In the genomic region with DNA sequence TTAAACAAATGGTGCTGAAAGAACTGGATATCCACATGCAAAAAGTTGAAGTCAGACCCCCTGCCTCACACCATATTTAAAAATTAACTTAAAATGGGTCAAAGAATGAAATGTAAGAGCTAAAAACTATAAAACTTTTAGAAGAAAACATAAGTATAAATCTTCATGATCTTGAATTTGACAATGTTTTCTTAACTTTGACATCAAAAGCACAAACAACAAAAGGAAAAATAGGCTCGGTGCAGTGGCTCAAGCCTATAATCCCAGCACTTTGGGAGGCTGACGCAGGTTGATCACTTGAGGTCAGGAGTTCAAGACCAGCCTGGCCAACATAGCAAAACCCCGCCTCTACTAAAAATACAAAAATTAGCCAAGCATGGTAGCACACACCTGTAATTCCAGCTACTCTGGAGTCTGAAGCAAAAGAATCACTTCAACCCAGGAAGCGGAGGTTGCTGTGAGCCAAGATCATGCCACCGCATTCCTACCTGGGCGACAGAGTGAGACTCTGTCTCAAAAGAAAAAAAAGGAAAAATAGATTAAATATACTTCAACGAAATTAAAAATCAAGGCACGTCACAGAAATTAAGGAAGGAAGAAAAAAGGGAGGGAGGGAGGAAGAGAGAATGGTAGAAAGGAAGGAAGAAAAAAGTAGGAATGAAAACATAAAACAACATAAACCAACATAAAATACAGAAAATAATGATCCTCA, we compare ENCODE assay signal across 10 cellular contexts. TPM values are rescaled to one million over a fixed set of nuclear protein-coding genes. Genes with fewer than 3 reads are reported as not detected.
DNase-seq lines count a peak whose midpoint lies in the region; ATAC-seq and TF ChIP-seq lines count a peak whose summit lies in the region.
"Had no signal": no experiment of that assay in that cellular context is flagged by ENCODE, and none has a peak within 500 bp of the region (broad histone marks: within the 10 kb centered on the region; RNA-seq: fewer than 3 reads in every experiment).

No MANE protein-coding gene starts in this region.

- H3K9me3 ChIP-seq in BLaER1 treated with 17β-estradiol and CSF1 and Interleukin-3, amounts not matched to agents 10 nM and 100 nM (replicated peaks in 1 of 11): no peaks in the 10 kb centered on the region
- no peaks in the 10 kb centered on the region for H3K9me3 ChIP-seq in Loucy (ENCODE audit: insufficient read depth, low read depth, low read length)

- peaks cover 32% of the 10 kb centered on the region for H3K36me3 Mint-ChIP-seq in natural killer cell treated with Interleukin-12 subunit alpha and Interleukin-12 subunit beta and Interleukin-15 and Interleukin-18, amount 100 ng/mL, for 72 hours

- no peaks in the 10 kb centered on the region for H3K9me3 Mint-ChIP-seq in natural killer cell treated with Interleukin-12 subunit alpha and Interleukin-12 subunit beta and Interleukin-15 and Interleukin-18, amount 100 ng/mL, for 72 hours

- H3K27ac Mint-ChIP-seq in natural killer cell treated with Interleukin-12 subunit alpha and Interleukin-12 subunit beta and Interleukin-15 and Interleukin-18, amount 100 ng/mL, for 72 hours: peak overlapping the region; percentile 97 to 99

- peak overlapping the region in 10 of 11 experiments; percentile 86 to 98 (median 92); a peak in 18 of 22 replicates for H3K27ac ChIP-seq in BLaER1 treated with 17β-estradiol and CSF1 and Interleukin-3, amounts not matched to agents 10 nM and 100 nM

- peaks cover 12 to 62% (median 55%) of the 10 kb centered on the region in 10 experiments for H3K4me1 ChIP-seq in BLaER1 treated with 17β-estradiol and CSF1 and Interleukin-3, amounts not matched to agents 10 nM and 100 nM
- peaks cover 41% of the 10 kb centered on the region for H3K4me1 ChIP-seq in Loucy (ENCODE audit: insufficient read depth, low read length, poor library complexity, severe bottlenecking)

- peaks cover 71% of the 10 kb centered on the region for H3K79me2 ChIP-seq in Loucy (ENCODE audit: insufficient read depth, low read length)

- no peaks in the 10 kb centered on the region for H3K27me3 ChIP-seq in BLaER1 treated with 17β-estradiol and CSF1 and Interleukin-3, amounts not matched to agents 10 nM and 100 nM
- H3K27me3 ChIP-seq in Loucy (ENCODE audit: insufficient read depth, low read length, poor library complexity, severe bottlenecking): no peaks in the 10 kb centered on the region

- DNase-seq in choroid plexus epithelial cell (ENCODE audit: low read depth): no peak
- no peak for DNase-seq in natural killer cell treated with Interleukin-12 subunit alpha and Interleukin-12 subunit beta and Interleukin-15 and Interleukin-18, amount 100 ng/mL, for 72 hours (ENCODE audit: low spot score)
- DNase-seq in NCI-H526 treated with DMSO at 0.1 percent for 48 hours (lab: John Stamatoyannopoulos, UW): no peak
- no peak for DNase-seq in DMS79 treated with DMSO at 0.1 percent for 48 hours (lab: John Stamatoyannopoulos, UW)
- DNase-seq: central memory CD4-positive, alpha-beta T cell; NCI-H187 had no signal

- H3K9ac ChIP-seq in BLaER1 treated with 17β-estradiol and CSF1 and Interleukin-3, amounts not matched to agents 10 nM and 100 nM: peak overlapping the region in 10 of 11 experiments; percentile 88 to 97 (median 95); a peak in 21 of 22 replicates
- H3K9ac ChIP-seq in Loucy (ENCODE audit: low read depth, low read length, poor library complexity, severe bottlenecking): peak overlapping the region; percentile 89

- peaks cover 0 to 50% (median 9%) of the 10 kb centered on the region in 11 experiments; a peak in 10 of 22 replicates for H3K36me3 ChIP-seq in BLaER1 treated with 17β-estradiol and CSF1 and Interleukin-3, amounts not matched to agents 10 nM and 100 nM
- no peaks in the 10 kb centered on the region for H3K36me3 ChIP-seq in Loucy (ENCODE audit: insufficient read depth, low read length)

- no peaks in the 10 kb centered on the region; a peak in 1 of 22 replicates for H4K20me1 ChIP-seq in BLaER1 treated with 17β-estradiol and CSF1 and Interleukin-3, amounts not matched to agents 10 nM and 100 nM
- peaks cover 30% of the 10 kb centered on the region for H4K20me1 ChIP-seq in Loucy (ENCODE audit: insufficient read depth, low read length, poor library complexity, severe bottlenecking)

- H3F3A ChIP-seq in Loucy (ENCODE audit: low read depth): no peaks in the 10 kb centered on the region

- peak overlapping the region; percentile 84 for H3K4me3 Mint-ChIP-seq in natural killer cell treated with Interleukin-12 subunit alpha and Interleukin-12 subunit beta and Interleukin-15 and Interleukin-18, amount 100 ng/mL, for 72 hours

- no peaks in the 10 kb centered on the region for H3K27me3 Mint-ChIP-seq in natural killer cell treated with Interleukin-12 subunit alpha and Interleukin-12 subunit beta and Interleukin-15 and Interleukin-18, amount 100 ng/mL, for 72 hours

- no peak overlapping the region for H2AFZ ChIP-seq in Loucy (ENCODE audit: low read length)

- peak overlapping the region; percentile 75 to 95 (median 89); a peak in 19 of 20 replicates for H3K4me3 ChIP-seq in BLaER1 treated with 17β-estradiol and CSF1 and Interleukin-3, amounts not matched to agents 10 nM and 100 nM
- peak overlapping the region; percentile 93 for H3K4me3 ChIP-seq in Loucy (ENCODE audit: low read length, poor library complexity, severe bottlenecking)
- peak overlapping the region; percentile 85 for H3K4me3 ChIP-seq in choroid plexus epithelial cell (ENCODE audit: low read depth, low read length)

- ATAC-seq in natural killer cell treated with Interleukin-12 subunit alpha and Interleukin-12 subunit beta and Interleukin-15 and Interleukin-18, amount 100 ng/mL, for 72 hours: no peak
- ATAC-seq in GM21528 (IDR thresholded peaks at IDR 0.05; ENCODE audit: low FRiP score, unreplicated experiment) (no peak), GM19351 (IDR thresholded peaks at IDR 0.05; ENCODE audit: unreplicated experiment) (no peak)

- no peaks in the 10 kb centered on the region for H3K9me2 ChIP-seq in Loucy (replicated peaks; ENCODE audit: low read depth, low read length)

- H3K4me2 ChIP-seq in BLaER1 treated with 17β-estradiol and CSF1 and Interleukin-3, amounts not matched to agents 10 nM and 100 nM: peak overlapping the region; percentile 83 to 97 (median 94)
- peak overlapping the region; percentile 85 for H3K4me2 ChIP-seq in Loucy (ENCODE audit: low read depth, low read length, poor library complexity, severe bottlenecking)

- no peak for TF ChIP-seq CTCF in Loucy (conservative IDR thresholded peaks at IDR 0.05; ENCODE audit: low read length)
- no peak for TF ChIP-seq CTCF in choroid plexus epithelial cell (conservative IDR thresholded peaks at IDR 0.05; ENCODE audit: low read depth, low read length)

- peaks cover 58 to 60% of the 10 kb centered on the region in 2 donors for H3K4me1 Mint-ChIP-seq in natural killer cell treated with Interleukin-12 subunit alpha and Interleukin-12 subunit beta and Interleukin-15 and Interleukin-18, amount 100 ng/mL, for 72 hours (ENCODE audit: low read depth in 2 of 2)

RNA-seq across cellular contexts. Expression of gene RAB27A, which starts 1.5 kb away (rescaled TPM):
- 100 to 1,000 TPM; 136 to 243 TPM for total RNA-seq in natural killer cell treated with Interleukin-12 subunit alpha and Interleukin-12 subunit beta and Interleukin-15 and Interleukin-18, amount 100 ng/mL, for 72 hours

RNA-seq across cellular contexts. Expression of gene PIGBOS1, which starts 30.8 kb away (rescaled TPM):
- total RNA-seq in natural killer cell treated with Interleukin-12 subunit alpha and Interleukin-12 subunit beta and Interleukin-15 and Interleukin-18, amount 100 ng/mL, for 72 hours: 10 to 100 TPM; 13.2 to 13.3 TPM

RNA-seq across cellular contexts. Expression of gene PIGB, which starts 30.9 kb away (rescaled TPM):
- 10 to 100 TPM; 18.4 to 27.5 TPM for total RNA-seq in natural killer cell treated with Interleukin-12 subunit alpha and Interleukin-12 subunit beta and Interleukin-15 and Interleukin-18, amount 100 ng/mL, for 72 hours
